In genomic region chr2:130181338-130181879, GRCh38 we compare ENCODE assay signal across 8 cellular contexts. TPM values are rescaled to one million over a fixed set of nuclear protein-coding genes. Genes with fewer than 3 reads are reported as not detected.
DNase-seq lines count a peak whose midpoint lies in the region; ATAC-seq and TF ChIP-seq lines count a peak whose summit lies in the region.

A gene with protein sequence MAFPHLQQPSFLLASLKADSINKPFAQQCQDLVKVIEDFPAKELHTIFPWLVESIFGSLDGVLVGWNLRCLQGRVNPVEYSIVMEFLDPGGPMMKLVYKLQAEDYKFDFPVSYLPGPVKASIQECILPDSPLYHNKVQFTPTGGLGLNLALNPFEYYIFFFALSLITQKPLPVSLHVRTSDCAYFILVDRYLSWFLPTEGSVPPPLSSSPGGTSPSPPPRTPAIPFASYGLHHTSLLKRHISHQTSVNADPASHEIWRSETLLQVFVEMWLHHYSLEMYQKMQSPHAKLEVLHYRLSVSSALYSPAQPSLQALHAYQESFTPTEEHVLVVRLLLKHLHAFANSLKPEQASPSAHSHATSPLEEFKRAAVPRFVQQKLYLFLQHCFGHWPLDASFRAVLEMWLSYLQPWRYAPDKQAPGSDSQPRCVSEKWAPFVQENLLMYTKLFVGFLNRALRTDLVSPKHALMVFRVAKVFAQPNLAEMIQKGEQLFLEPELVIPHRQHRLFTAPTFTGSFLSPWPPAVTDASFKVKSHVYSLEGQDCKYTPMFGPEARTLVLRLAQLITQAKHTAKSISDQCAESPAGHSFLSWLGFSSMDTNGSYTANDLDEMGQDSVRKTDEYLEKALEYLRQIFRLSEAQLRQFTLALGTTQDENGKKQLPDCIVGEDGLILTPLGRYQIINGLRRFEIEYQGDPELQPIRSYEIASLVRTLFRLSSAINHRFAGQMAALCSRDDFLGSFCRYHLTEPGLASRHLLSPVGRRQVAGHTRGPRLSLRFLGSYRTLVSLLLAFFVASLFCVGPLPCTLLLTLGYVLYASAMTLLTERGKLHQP (minus strand): TSS chr2:130181602. CDS start chr2:130176592, 5,010 bp downstream.

- H3K27me3 ChIP-seq in KMS-11 (ENCODE audit: insufficient read depth, low read depth) (no peaks in the 10 kb centered on the region), Peyer's patch (no peaks in the 10 kb centered on the region), muscle layer of duodenum (ENCODE audit: low read depth, low read length) (no peaks in the 10 kb centered on the region)

- H3K79me2 ChIP-seq in KMS-11 (ENCODE audit: insufficient read depth, low read depth), result peaks cover 72% of the 10 kb centered on the region

- H3K9me3 ChIP-seq in Peyer's patch, result no peaks in the 10 kb centered on the region
- no peaks in the 10 kb centered on the region for H3K9me3 ChIP-seq in muscle layer of duodenum (ENCODE audit: control insufficient read depth in 1 of 2, low read length in 2 of 2)

- peak within 1 kb of the TSS; percentile 76; the same call in 1 of the 2 replicates for H2AFZ ChIP-seq in KMS-11 (ENCODE audit: low read depth)

- H3K27ac ChIP-seq in KMS-11, result peak within 1 kb of the TSS; percentile 76
- peak within 1 kb of the TSS; percentile 92 to 95 (median 94) for H3K27ac ChIP-seq in Peyer's patch
- H3K27ac ChIP-seq in muscle layer of duodenum (ENCODE audit: low read length), result peak within 1 kb of the TSS; percentile 72

- no peaks in the 10 kb centered on the region for H3K36me3 ChIP-seq in KMS-11 (ENCODE audit: insufficient read depth)
- H3K36me3 ChIP-seq in Peyer's patch, result no peaks in the 10 kb centered on the region
- H3K36me3 ChIP-seq in muscle layer of duodenum (ENCODE audit: control insufficient read depth in 1 of 2, insufficient read depth in 2 of 2, low read length in 2 of 2), result no peaks in the 10 kb centered on the region

- peak within 1 kb of the TSS; percentile 92 for H3K4me2 ChIP-seq in KMS-11

- peak; percentile 87 for DNase-seq in DMS153 treated with DMSO at 0.1 percent for 48 hours (lab: John Stamatoyannopoulos, UW; ENCODE audit: unreplicated experiment)
- peak; percentile 92 to 98 (median 98) for DNase-seq in Peyer's patch
- peak; percentile 98 for DNase-seq in activated T-cell treated with anti-CD3 and anti-CD28 coated beads, Interleukin-2, amount 50 U/mL, for 48 hours
- peak; percentile 97 to 98 for DNase-seq in stimulated activated CD8-positive, alpha-beta memory T cell treated with anti-CD3 and anti-CD28 coated beads, Interleukin-7, amount 100 ng/mL, for 4 hours (ENCODE audit: low read depth in 2 of 2)

- H3K4me3 ChIP-seq in KMS-11 (IDR thresholded peaks at IDR 0.05; ENCODE audit: insufficient read depth, low read depth, low read length) (no peak within 1 kb of the TSS), Peyer's patch (peak within 1 kb of the TSS; percentile 69 to 99 (median 96)), muscle layer of duodenum (ENCODE audit: low read depth in 1 of 2, low read length in 2 of 2) (peak within 1 kb of the TSS; percentile 83 to 99)

- TF ChIP-seq CTCF in KMS-11 (conservative IDR thresholded peaks at IDR 0.05; ENCODE audit: low read depth, low read length) (no peak), Peyer's patch (IDR thresholded peaks at IDR 0.05) (peak in 1 of 6 experiments; percentile 37)

- H3K9ac ChIP-seq in KMS-11, result peak within 1 kb of the TSS; percentile 86

- H4K20me1 ChIP-seq in KMS-11 (ENCODE audit: insufficient read depth), result no peaks in the 10 kb centered on the region

- H3K4me1 ChIP-seq in KMS-11 (ENCODE audit: low read depth, poor library complexity, severe bottlenecking) (peaks cover 6% of the 10 kb centered on the region), Peyer's patch (peaks cover 0 to 11% (median 8%) of the 10 kb centered on the region in 4 donors), muscle layer of duodenum (ENCODE audit: control insufficient read depth in 1 of 2, insufficient read depth in 2 of 2, low read length in 2 of 2) (peaks cover 0 to 26% of the 10 kb centered on the region in 2 donors)

- ATAC-seq in GM21737 (IDR thresholded peaks at IDR 0.05; ENCODE audit: unreplicated experiment) (peak; percentile 52), esophagus mucosa (peak; percentile 91)

- peak; percentile 22 to 34 for TF ChIP-seq POLR2A in Peyer's patch (IDR thresholded peaks at IDR 0.05)

RNA-seq across cellular contexts. Expression of the gene that starts here (rescaled TPM):
- total RNA-seq in Peyer's patch (10 to 100 TPM; 48.0 to 83.3 (median 60.3) TPM), esophagus mucosa (29.6 TPM)
